In the genomic region with DNA sequence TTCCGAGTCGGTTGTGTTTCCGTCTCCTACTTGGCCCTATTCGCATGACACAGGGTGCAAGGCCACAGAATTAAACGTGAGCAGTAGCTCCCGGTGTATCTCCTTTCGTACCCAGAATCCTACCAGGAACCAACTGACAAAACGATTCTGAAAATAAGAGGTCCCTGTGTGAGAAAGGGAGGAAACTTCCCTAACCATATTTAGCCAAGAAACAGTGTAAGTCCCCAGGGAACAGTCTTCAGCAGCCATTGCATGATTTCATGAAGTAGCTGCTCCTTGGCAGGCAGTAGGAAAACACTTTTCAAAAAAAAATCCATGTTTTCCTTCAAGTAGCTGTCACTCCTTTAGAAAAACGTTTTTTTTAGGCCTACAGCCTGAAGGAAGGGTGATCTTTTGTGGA, we compare ENCODE assay signal across 12 cellular contexts. TPM values are rescaled to one million over a fixed set of nuclear protein-coding genes. Genes with fewer than 3 reads are reported as not detected.
DNase-seq lines count a peak whose midpoint lies in the region; ATAC-seq and TF ChIP-seq lines count a peak whose summit lies in the region.
"Had no signal": no experiment of that assay in that cellular context is flagged by ENCODE, and none has a peak within 500 bp of the region (broad histone marks: within the 10 kb centered on the region; RNA-seq: fewer than 3 reads in every experiment).

No MANE protein-coding gene starts in this region.

- no peak for TF ChIP-seq EP300 in esophagus muscularis mucosa (IDR thresholded peaks at IDR 0.05)
- TF ChIP-seq EP300 in tibial nerve (IDR thresholded peaks at IDR 0.05): no peak

- POLR2A ChIA-PET in CD8-positive, alpha-beta T cell (lab: Charles Lee): no interaction called here

- H3K4me3 ChIP-seq in esophagus muscularis mucosa: peak overlapping the region; percentile 22 to 41 (median 30)
- H3K4me3 ChIP-seq in tibial nerve: peak overlapping the region in 1 of 4 donors; percentile 39
- H3K4me3 ChIP-seq in CD8-positive, alpha-beta T cell (ENCODE audit: low read depth, low read length): no peak overlapping the region
- H3K4me3 ChIP-seq: MG63, neural progenitor cell had no signal

- WGBS in esophagus muscularis mucosa: 50% methylated on average over 9 of the region's 9 CpGs
- 35 to 39% methylated on average over 9 of the region's 9 CpGs for WGBS in tibial nerve, 2 donors

- H3K27me3 ChIP-seq in esophagus muscularis mucosa: no peaks in the 10 kb centered on the region
- H3K27me3 ChIP-seq in tibial nerve: no peaks in the 10 kb centered on the region
- no peaks in the 10 kb centered on the region for H3K27me3 ChIP-seq in CD8-positive, alpha-beta T cell (ENCODE audit: insufficient read depth, low read length)
- H3K27me3 ChIP-seq: MG63, neural progenitor cell had no signal

- CTCF ChIA-PET in CD8-positive, alpha-beta T cell (lab: Charles Lee): interaction anchor here (1.6 kb wide), 1 partner anchor 17 kb away, joined by 3 read pairs; no protein-coding TSS in a partner anchor

- H3K27me3 Mint-ChIP-seq in mesothelial cell of epicardium (ENCODE audit: low read depth): no peaks in the 10 kb centered on the region
- no peaks in the 10 kb centered on the region for H3K27me3 Mint-ChIP-seq in CD8-positive, alpha-beta T cell (ENCODE audit: low read depth)
- H3K27me3 Mint-ChIP-seq: activated CD4-positive, alpha-beta T cell treated with anti-CD3 and anti-CD28 coated beads for 36 hours had no signal

- no peak overlapping the region for H3K4me3 Mint-ChIP-seq in mesothelial cell of epicardium
- H3K4me3 Mint-ChIP-seq in CD8-positive, alpha-beta T cell: no peak overlapping the region
- H3K4me3 Mint-ChIP-seq: activated CD4-positive, alpha-beta T cell treated with anti-CD3 and anti-CD28 coated beads for 36 hours; neural progenitor cell had no signal

- TF ChIP-seq POLR2A in esophagus muscularis mucosa (IDR thresholded peaks at IDR 0.05; ENCODE audit: low read depth) (no peak), tibial nerve (IDR thresholded peaks at IDR 0.05) (no peak)

- intact Hi-C loops in esophagus muscularis mucosa (cut with DNase I): no loop called here
- intact Hi-C loops in CD8-positive, alpha-beta T cell (cut with DNase I, micrococcal nuclease): no loop called here
- intact Hi-C loops in posterior cingulate gyrus (cut with DNase I): no loop called here

- H3K36me3 ChIP-seq in esophagus muscularis mucosa (no peaks in the 10 kb centered on the region), tibial nerve (no peaks in the 10 kb centered on the region)
- no peaks in the 10 kb centered on the region for H3K36me3 ChIP-seq in CD8-positive, alpha-beta T cell (ENCODE audit: insufficient read depth, low read length)
- H3K36me3 ChIP-seq: MG63, neural progenitor cell had no signal

- peaks cover 3% of the 10 kb centered on the region for H3K4me1 Mint-ChIP-seq in mesothelial cell of epicardium
- H3K4me1 Mint-ChIP-seq in CD8-positive, alpha-beta T cell (ENCODE audit: low read depth): no peaks in the 10 kb centered on the region
- H3K4me1 Mint-ChIP-seq: activated CD4-positive, alpha-beta T cell treated with anti-CD3 and anti-CD28 coated beads for 36 hours had no signal

- no peaks in the 10 kb centered on the region for H3K36me3 Mint-ChIP-seq in mesothelial cell of epicardium
- H3K36me3 Mint-ChIP-seq in CD8-positive, alpha-beta T cell: no peaks in the 10 kb centered on the region

- DNase-seq in LHCN-M2 (ENCODE audit: low read depth): peak; percentile 96
- peak; percentile 68 for DNase-seq in esophagus muscularis mucosa (ENCODE audit: extremely low spot score)
- no peak for DNase-seq in mesothelial cell of epicardium (ENCODE audit: low spot score in 2 of 2, unreplicated experiment in 2 of 2)
- peak in 1 of 2 donors; percentile 26 for DNase-seq in tibial nerve (ENCODE audit: low spot score in 2 of 2)
- no peak for DNase-seq in UCSD-AML1 (lab: John Stamatoyannopoulos, UW; ENCODE audit: unreplicated experiment)
- no peak for DNase-seq in CD8-positive, alpha-beta T cell
- no peak for DNase-seq in posterior cingulate gyrus
- DNase-seq: activated CD4-positive, alpha-beta T cell treated with anti-CD3 and anti-CD28 coated beads for 36 hours; MG63; NCI-H524; SK-N-SH had no signal

- H3K27ac ChIP-seq in esophagus muscularis mucosa (replicated peaks in 1 of 4): peak overlapping the region in 3 of 4 donors; percentile 4 to 50 (median 9)
- peak overlapping the region in 3 of 4 donors; percentile 4 to 52 (median 26) for H3K27ac ChIP-seq in tibial nerve
- H3K27ac ChIP-seq in CD8-positive, alpha-beta T cell (ENCODE audit: low read depth, low read length): no peak overlapping the region
- H3K27ac ChIP-seq: neural progenitor cell had no signal

- TF ChIP-seq CTCF in esophagus muscularis mucosa (IDR thresholded peaks at IDR 0.05): no peak
- no peak for TF ChIP-seq CTCF in mesothelial cell of epicardium (IDR thresholded peaks at IDR 0.05; ENCODE audit: unreplicated experiment)
- no peak for TF ChIP-seq CTCF in tibial nerve (IDR thresholded peaks at IDR 0.05)
- TF ChIP-seq CTCF in CD8-positive, alpha-beta T cell (IDR thresholded peaks at IDR 0.05): no peak

- no peaks in the 10 kb centered on the region for H3K9me3 Mint-ChIP-seq in mesothelial cell of epicardium
- no peaks in the 10 kb centered on the region for H3K9me3 Mint-ChIP-seq in CD8-positive, alpha-beta T cell

- peak overlapping the region; percentile 11 for H3K27ac Mint-ChIP-seq in mesothelial cell of epicardium
- no peak overlapping the region for H3K27ac Mint-ChIP-seq in CD8-positive, alpha-beta T cell
- H3K27ac Mint-ChIP-seq: activated CD4-positive, alpha-beta T cell treated with anti-CD3 and anti-CD28 coated beads for 36 hours; neural progenitor cell had no signal

- no peaks in the 10 kb centered on the region for H3K4me1 ChIP-seq in esophagus muscularis mucosa
- peaks cover 0 to 10% (median 0%) of the 10 kb centered on the region in 4 donors for H3K4me1 ChIP-seq in tibial nerve
- H3K4me1 ChIP-seq in CD8-positive, alpha-beta T cell (ENCODE audit: insufficient read depth, low read length): no peaks in the 10 kb centered on the region
- H3K4me1 ChIP-seq: neural progenitor cell had no signal

- ATAC-seq in CD8-positive, alpha-beta T cell: no peak
- ATAC-seq: activated CD4-positive, alpha-beta T cell treated with anti-CD3 and anti-CD28 coated beads for 36 hours had no signal

- H3K9me3 ChIP-seq in esophagus muscularis mucosa: no peaks in the 10 kb centered on the region
- no peaks in the 10 kb centered on the region for H3K9me3 ChIP-seq in tibial nerve
- no peaks in the 10 kb centered on the region for H3K9me3 ChIP-seq in CD8-positive, alpha-beta T cell (ENCODE audit: low read length)
- H3K9me3 ChIP-seq: MG63, SK-N-SH had no signal

RNA-seq across cellular contexts. Expression of gene PDE10A, which starts 46.9 kb away (rescaled TPM):
- total RNA-seq in LHCN-M2 (2014; rRNA removed): 17.9 and 21.6 TPM in 2 replicates
- 9.1 TPM for polyA plus RNA-seq in LHCN-M2 (2012)
- total RNA-seq in esophagus muscularis mucosa: 1 to 10 TPM; 2.9 to 8.8 (median 3.9) TPM
- total RNA-seq in mesothelial cell of epicardium: 12.8 to 14.3 TPM (median 13.0 TPM) in 3 replicates
- 10 to 100 TPM in 1 of 4 donors, 1 to 10 TPM in 3; 3.5 to 10.0 (median 6.2) TPM for total RNA-seq in tibial nerve
- total RNA-seq in CD8-positive, alpha-beta T cell: not detected
- total RNA-seq: activated CD4-positive, alpha-beta T cell treated with anti-CD3 and anti-CD28 coated beads for 36 hours had no signal

Comparison
In these comparisons a context has a peak if more than half of its experiments do, and no peak if none do; other contexts are left out.
1. DNase-seq: peak in LHCN-M2 (single experiment) and esophagus muscularis mucosa (single experiment); none in mesothelial cell of epicardium (0 of 2), UCSD-AML1 (single experiment), CD8-positive, alpha-beta T cell (0 of 7) and posterior cingulate gyrus (0 of 10).